9 cellular contexts compared by ENCODE assay signal in genomic region chr12:96233941-96234461, GRCh38. TPM values are rescaled to one million over a fixed set of nuclear protein-coding genes. Genes with fewer than 3 reads are reported as not detected.
DNase-seq lines count a peak whose midpoint lies in the region; ATAC-seq, FAIRE-seq and TF ChIP-seq lines count a peak whose summit lies in the region.
"Had no signal": no experiment of that assay in that cellular context is flagged by ENCODE, and none has a peak within 500 bp of the region (broad histone marks: within the 10 kb centered on the region; RNA-seq: fewer than 3 reads in every experiment).

No MANE protein-coding gene starts in this region.

- no peak overlapping the region for H3K4me3 Mint-ChIP-seq in neural crest cell

- H3K27ac ChIP-seq in small intestine (ENCODE audit: low read depth in 1 of 2, low read length in 1 of 2) = peak overlapping the region in 1 of 2 donors; percentile 89
- peak overlapping the region in 1 of 2 donors; percentile 27 for H3K27ac ChIP-seq in kidney (ENCODE audit: low read depth in 2 of 2, low read length in 2 of 2)

- no peaks in the 10 kb centered on the region for H3K27me3 Mint-ChIP-seq in neural crest cell (ENCODE audit: low read depth)

- ATAC-seq in GM19467 (IDR thresholded peaks at IDR 0.05; ENCODE audit: unreplicated experiment) = no peak

- FAIRE-seq in small intestine (lab: Jason Lieb, UNC) = no peak
- no peak for FAIRE-seq in kidney (lab: Jason Lieb, UNC)

- TF ChIP-seq CTCF in neural crest cell (conservative IDR thresholded peaks at IDR 0.05) = no peak
- no peak for TF ChIP-seq CTCF in kidney (IDR thresholded peaks at IDR 0.05; ENCODE audit: borderline replicate concordance, extremely low read depth, insufficient read depth)

- H3K27ac Mint-ChIP-seq in neural crest cell (ENCODE audit: unreplicated experiment) = peak overlapping the region; percentile 57

- no peaks in the 10 kb centered on the region for H3K36me3 Mint-ChIP-seq in neural crest cell (ENCODE audit: low read depth)

- DNase-seq in AG08396 (ENCODE audit: low spot score) (peak; percentile 83), NCI-H69 (lab: John Stamatoyannopoulos, UW) (peak; percentile 92), fibroblast of gingiva (ENCODE audit: low read depth) (peak; percentile 100), neural crest cell (ENCODE audit: low read depth, low spot score) (no peak), small intestine (no peak), kidney tubule cell (ENCODE audit: low spot score) (no peak), kidney (no peak)
- DNase-seq: NCI-H345 had no signal

- H3K4me1 ChIP-seq in small intestine (ENCODE audit: control insufficient read depth in 2 of 2, insufficient read depth in 1 of 2, low read depth in 1 of 2, low read length in 1 of 2) (peaks cover 0 to 21% of the 10 kb centered on the region in 2 donors), kidney (ENCODE audit: control insufficient read depth in 1 of 2, insufficient read depth in 1 of 2, low read depth in 1 of 2, low read length in 2 of 2) (peaks cover 0 to 12% of the 10 kb centered on the region in 2 donors)

- WGBS in small intestine, 3 donors = 64 to 92% (median 88%) methylated on average over 15 of the region's 15 CpGs

- H3K9ac ChIP-seq in kidney (ENCODE audit: low read length in 2 of 2) = no peak overlapping the region

- no peaks in the 10 kb centered on the region for H3K9me3 Mint-ChIP-seq in neural crest cell

- H3K27me3 ChIP-seq in small intestine (ENCODE audit: control insufficient read depth in 2 of 2, insufficient read depth in 2 of 2, low read length in 2 of 2) = no peaks in the 10 kb centered on the region

- intact Hi-C loops in kidney (cut with DNase I) = loop anchor here (10.0 kb wide), 1 partner anchor 171 kb away; the partner anchor contains the start of gene CDK17

- H3K9me3 ChIP-seq in small intestine (ENCODE audit: control insufficient read depth, low read depth) (no peaks in the 10 kb centered on the region), kidney (ENCODE audit: control insufficient read depth in 1 of 2, low read length in 2 of 2) (no peaks in the 10 kb centered on the region)

- no peak overlapping the region for H3K4me3 ChIP-seq in small intestine (ENCODE audit: low read depth in 1 of 2, low read length in 2 of 2)
- H3K4me3 ChIP-seq in kidney (ENCODE audit: low read length in 2 of 2) = no peak overlapping the region

- H3K36me3 ChIP-seq in small intestine (ENCODE audit: control insufficient read depth in 2 of 2, insufficient read depth in 2 of 2, low read length in 2 of 2) = no peaks in the 10 kb centered on the region
- H3K36me3 ChIP-seq in kidney (ENCODE audit: control insufficient read depth in 1 of 2, insufficient read depth in 2 of 2, low read length in 2 of 2) = peaks cover 0 to 3% of the 10 kb centered on the region in 2 donors

- peaks cover 5% of the 10 kb centered on the region for H3K4me1 Mint-ChIP-seq in neural crest cell

RNA-seq across cellular contexts. Expression of gene ELK3, which starts 39.8 kb away (rescaled TPM):
- total RNA-seq in neural crest cell (19.0 and 24.3 TPM in 2 replicates), kidney (59.5 TPM)
- polyA plus RNA-seq in small intestine (10 to 100 TPM in 1 of 3 donors, 1 to 10 TPM in 1, under 1 TPM in 1; 0.67 to 15.9 (median 6.2) TPM), kidney (ENCODE audit: insufficient read depth, low read depth, low replicate concordance) (10.5 TPM)

Comparison
In these comparisons a context has a peak if more than half of its experiments do, and no peak if none do; other contexts are left out.
1. DNase-seq: peak in AG08396 (single experiment), NCI-H69 (single experiment) and fibroblast of gingiva (single experiment); none in neural crest cell (single experiment), small intestine (single experiment), kidney tubule cell (single experiment) and kidney (single experiment).